Comparison of ENCODE assay signal across 10 cellular contexts in the genomic region with DNA sequence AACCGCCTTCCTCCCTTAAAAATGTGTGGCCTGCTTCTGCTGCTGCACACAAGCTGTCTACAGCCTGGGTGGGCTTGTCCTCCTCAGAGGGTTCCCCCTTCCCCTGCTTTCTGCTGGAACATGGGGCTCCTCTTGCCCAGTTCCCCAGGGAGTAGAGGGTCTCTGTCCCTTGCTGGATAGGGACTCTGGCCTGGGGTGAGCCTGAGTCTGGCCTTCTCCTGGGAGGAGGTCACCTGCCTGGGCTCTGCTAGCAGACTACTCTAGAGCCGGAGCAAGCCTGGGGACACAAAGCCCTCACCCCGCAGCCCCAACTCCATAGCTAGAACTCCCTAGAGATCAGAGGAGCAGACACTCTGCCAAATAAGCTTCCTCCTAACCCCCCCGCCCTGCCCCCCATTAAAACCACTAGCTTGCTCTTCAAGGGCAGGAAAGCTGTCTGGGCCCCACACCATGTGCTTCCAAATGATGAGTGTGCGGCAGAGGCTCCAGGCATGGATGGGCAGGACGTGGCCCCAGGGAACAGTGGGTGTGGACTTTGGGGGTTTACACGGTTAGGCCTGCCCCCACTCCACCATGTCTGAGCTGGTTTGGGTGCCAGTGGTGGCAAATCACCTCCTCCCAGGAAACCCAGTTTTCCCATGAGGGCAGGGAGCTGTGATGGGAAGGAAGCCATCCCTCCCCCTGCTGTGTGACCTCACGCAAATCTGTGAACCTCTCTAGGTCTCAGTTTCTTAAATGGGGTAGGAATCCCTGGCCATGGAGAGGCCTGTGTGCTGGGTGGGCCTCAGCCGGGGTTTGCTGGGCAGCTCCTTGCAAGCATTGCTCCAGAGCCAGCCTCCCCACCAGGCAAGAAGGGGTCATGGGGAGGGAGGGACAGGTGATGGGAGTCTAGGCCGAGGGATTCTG. TPM values are rescaled to one million over a fixed set of nuclear protein-coding genes. Genes with fewer than 3 reads are reported as not detected.
DNase-seq lines count a peak whose midpoint lies in the region; ATAC-seq lines count a peak whose summit lies in the region.
"Had no signal": no experiment of that assay in that cellular context is flagged by ENCODE, and none has a peak within 500 bp of the region (broad histone marks: within the 10 kb centered on the region; RNA-seq: fewer than 3 reads in every experiment).

No MANE protein-coding gene starts in this region.

- ATAC-seq in HG03097 (IDR thresholded peaks at IDR 0.05; ENCODE audit: low FRiP score, unreplicated experiment) (no peak), HG03520 (IDR thresholded peaks at IDR 0.05; ENCODE audit: unreplicated experiment) (no peak), GM19035 (IDR thresholded peaks at IDR 0.05; ENCODE audit: unreplicated experiment) (no peak)

- DNase-seq in ACHN: peak; percentile 73
- DNase-seq in H4 (ENCODE audit: low spot score): peak; percentile 78
- peak; percentile 71 for DNase-seq in kidney tubule cell (ENCODE audit: low spot score)
- DNase-seq in Kasumi-1 (lab: John Stamatoyannopoulos, UW): no peak
- DNase-seq: GF-D8, NCI-H1436 treated with DMSO at 0.1 percent for 48 hours had no signal

- H3K4me3 Mint-ChIP-seq in activated naive CD4-positive, alpha-beta T cell treated with anti-CD3 and anti-CD28 coated beads, Interleukin-2, amount 50 U/mL, for 24 hours: peak overlapping the region; percentile 94

- H3K36me3 Mint-ChIP-seq in activated naive CD4-positive, alpha-beta T cell treated with anti-CD3 and anti-CD28 coated beads, Interleukin-2, amount 50 U/mL, for 24 hours: peaks cover 13% of the 10 kb centered on the region

- in situ Hi-C loops in ACHN (cut with HindIII; ENCODE audit: low pct_ligation_motif_present, low pct_unique_long_range_greater_than_20kb, low sequenced_read_pairs): no loop called here

- no peaks in the 10 kb centered on the region for H3K27me3 Mint-ChIP-seq in activated naive CD4-positive, alpha-beta T cell treated with anti-CD3 and anti-CD28 coated beads, Interleukin-2, amount 50 U/mL, for 24 hours

- H3K4me1 Mint-ChIP-seq in activated naive CD4-positive, alpha-beta T cell treated with anti-CD3 and anti-CD28 coated beads, Interleukin-2, amount 50 U/mL, for 24 hours: peaks cover 96% of the 10 kb centered on the region

- H3K9me3 Mint-ChIP-seq in activated naive CD4-positive, alpha-beta T cell treated with anti-CD3 and anti-CD28 coated beads, Interleukin-2, amount 50 U/mL, for 24 hours: no peaks in the 10 kb centered on the region

- peak overlapping the region; percentile 95 for H3K27ac Mint-ChIP-seq in activated naive CD4-positive, alpha-beta T cell treated with anti-CD3 and anti-CD28 coated beads, Interleukin-2, amount 50 U/mL, for 24 hours

RNA-seq across cellular contexts. Expression of gene TCF7, which starts 10.1 kb away (rescaled TPM):
- 1.5 and 2.9 TPM in 2 replicates for total RNA-seq in H4 (2014; rRNA removed; shearing (Covaris generic))

RNA-seq across cellular contexts. Expression of gene SKP1, which starts 52.2 kb away (rescaled TPM):
- 886 and 1,193 TPM in 2 replicates for total RNA-seq in H4 (2014; rRNA removed; shearing (Covaris generic))

Comparison
In these comparisons a context has a peak if more than half of its experiments do, and no peak if none do; other contexts are left out.
1. DNase-seq: peak in ACHN (single experiment), H4 (single experiment) and kidney tubule cell (single experiment); none in Kasumi-1 (0 of 2).